Comparison of ENCODE assay signal across 1 cellular context in genomic region chr16:8935989-8936388, GRCh38.
TF ChIP-seq lines count a peak whose summit lies in the region.

No MANE protein-coding gene starts in this region.

TF ChIP-seq in HepG2, 621 proteins besides CTCF, POLR2A, EP300 and RAD21 (continues in another document):
- TF ChIP-seq RXRA (CRISPR knock-in tag; IDR thresholded peaks at IDR 0.05) = 0 out of 2 replicates have a peak, but pooled peaks have one; percentile 21
- no peak for TF ChIP-seq WIZ (CRISPR knock-in tag; IDR thresholded peaks at IDR 0.05)
- TF ChIP-seq ZNF12 (CRISPR knock-in tag; IDR thresholded peaks at IDR 0.05) = no peak
- no peak for TF ChIP-seq HMG20A (CRISPR knock-in tag; IDR thresholded peaks at IDR 0.05; ENCODE audit: borderline replicate concordance)
- no peak for TF ChIP-seq CREB1 (IDR thresholded peaks at IDR 0.05)
- TF ChIP-seq CREB1 (CRISPR knock-in tag; IDR thresholded peaks at IDR 0.05) = no peak
- TF ChIP-seq ZMYM3 (CRISPR knock-in tag; IDR thresholded peaks at IDR 0.05) = peak; percentile 36; the same call in 1 of the 2 replicates
- TF ChIP-seq PBX3 (CRISPR knock-in tag; IDR thresholded peaks at IDR 0.05; ENCODE audit: borderline replicate concordance) = no peak
- no peak for TF ChIP-seq ZBTB25 (CRISPR knock-in tag; IDR thresholded peaks at IDR 0.05)
- no peak for TF ChIP-seq SOX13 (IDR thresholded peaks at IDR 0.05)
- peak in 1 of 2 experiments; percentile 35; a peak in 1 of 4 replicates for TF ChIP-seq SOX13 (CRISPR knock-in tag; conservative IDR thresholded peaks at IDR 0.05 in 1 of 2, IDR thresholded peaks at IDR 0.05 in 1 of 2)
- TF ChIP-seq, protein P1, sequence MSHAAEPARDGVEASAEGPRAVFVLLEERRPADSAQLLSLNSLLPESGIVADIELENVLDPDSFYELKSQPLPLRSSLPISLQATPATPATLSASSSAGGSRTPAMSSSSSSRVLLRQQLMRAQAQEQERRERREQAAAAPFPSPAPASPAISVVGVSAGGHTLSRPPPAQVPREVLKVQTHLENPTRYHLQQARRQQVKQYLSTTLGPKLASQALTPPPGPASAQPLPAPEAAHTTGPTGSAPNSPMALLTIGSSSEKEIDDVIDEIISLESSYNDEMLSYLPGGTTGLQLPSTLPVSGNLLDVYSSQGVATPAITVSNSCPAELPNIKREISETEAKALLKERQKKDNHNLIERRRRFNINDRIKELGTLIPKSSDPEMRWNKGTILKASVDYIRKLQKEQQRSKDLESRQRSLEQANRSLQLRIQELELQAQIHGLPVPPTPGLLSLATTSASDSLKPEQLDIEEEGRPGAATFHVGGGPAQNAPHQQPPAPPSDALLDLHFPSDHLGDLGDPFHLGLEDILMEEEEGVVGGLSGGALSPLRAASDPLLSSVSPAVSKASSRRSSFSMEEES (CRISPR knock-in tag; IDR thresholded peaks at IDR 0.05) = 0 out of 2 replicates have a peak, but pooled peaks have one; percentile 9
- no peak for TF ChIP-seq FIP1L1 (IDR thresholded peaks at IDR 0.05; ENCODE audit: borderline replicate concordance, insufficient read depth, low read depth, low read length)
- no peak for TF ChIP-seq MEF2D (CRISPR knock-in tag; IDR thresholded peaks at IDR 0.05)
- no peak for TF ChIP-seq EHMT2 (IDR thresholded peaks at IDR 0.05; ENCODE audit: borderline replicate concordance, low read depth, low read length)
- 0 out of 2 replicates have a peak, but pooled peaks have one; percentile 33 for TF ChIP-seq SNAPC2 (CRISPR knock-in tag; IDR thresholded peaks at IDR 0.05)
- no peak for TF ChIP-seq NFE2L2 (IDR thresholded peaks at IDR 0.05; ENCODE audit: low read length)
- TF ChIP-seq EEA1 (CRISPR knock-in tag; IDR thresholded peaks at IDR 0.05; ENCODE audit: borderline replicate concordance) = no peak
- 0 out of 2 replicates have a peak, but pooled peaks have one; percentile 30 for TF ChIP-seq HNF1B (CRISPR knock-in tag; IDR thresholded peaks at IDR 0.05)
- no peak for TF ChIP-seq ZEB1 (IDR thresholded peaks at IDR 0.05; ENCODE audit: insufficient replicate concordance, low read depth)
- TF ChIP-seq RXRB (CRISPR knock-in tag; IDR thresholded peaks at IDR 0.05; ENCODE audit: borderline replicate concordance) = peak; percentile 24; the same call in 1 of the 2 replicates
- peak; percentile 82 for TF ChIP-seq ZBTB33 (CRISPR knock-in tag; IDR thresholded peaks at IDR 0.05)
- TF ChIP-seq CHD2 (IDR thresholded peaks at IDR 0.05; ENCODE audit: low read depth, low read length) = no peak
- no peak for TF ChIP-seq RELA (CRISPR knock-in tag; IDR thresholded peaks at IDR 0.05)
- TF ChIP-seq GPN1 (CRISPR knock-in tag; IDR thresholded peaks at IDR 0.05; ENCODE audit: borderline replicate concordance) = no peak
- no peak for TF ChIP-seq GZF1 (CRISPR knock-in tag; IDR thresholded peaks at IDR 0.05)
- TF ChIP-seq ZNF891 (CRISPR knock-in tag; IDR thresholded peaks at IDR 0.05) = peak; percentile 81
- TF ChIP-seq ARID3A (IDR thresholded peaks at IDR 0.05; ENCODE audit: low read depth, low read length) = peak; percentile 8; the same call in 1 of the 2 replicates
- TF ChIP-seq, protein P2, sequence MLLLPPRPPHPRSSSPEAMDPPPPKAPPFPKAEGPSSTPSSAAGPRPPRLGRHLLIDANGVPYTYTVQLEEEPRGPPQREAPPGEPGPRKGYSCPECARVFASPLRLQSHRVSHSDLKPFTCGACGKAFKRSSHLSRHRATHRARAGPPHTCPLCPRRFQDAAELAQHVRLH (CRISPR knock-in tag; IDR thresholded peaks at IDR 0.05; ENCODE audit: borderline replicate concordance, low read depth) = peak; percentile 77; the same call in 1 of the 2 replicates
- TF ChIP-seq PRDM15 (CRISPR knock-in tag; IDR thresholded peaks at IDR 0.05) = no peak
- TF ChIP-seq ZBTB10 (CRISPR knock-in tag; IDR thresholded peaks at IDR 0.05; ENCODE audit: borderline replicate concordance) = no peak
- TF ChIP-seq BRD4 (CRISPR knock-in tag; IDR thresholded peaks at IDR 0.05) = 0 out of 2 replicates have a peak, but pooled peaks have one; percentile 49
- TF ChIP-seq ZNF513 (CRISPR knock-in tag; conservative IDR thresholded peaks at IDR 0.05) = no peak
- TF ChIP-seq PRPF4 (IDR thresholded peaks at IDR 0.05; ENCODE audit: low read depth, low read length, poor library complexity, severe bottlenecking) = peak; percentile 73
- peak; percentile 44 for TF ChIP-seq RBM39 (IDR thresholded peaks at IDR 0.05; ENCODE audit: low read depth, low read length, poor library complexity, severe bottlenecking)
- TF ChIP-seq, protein P3, sequence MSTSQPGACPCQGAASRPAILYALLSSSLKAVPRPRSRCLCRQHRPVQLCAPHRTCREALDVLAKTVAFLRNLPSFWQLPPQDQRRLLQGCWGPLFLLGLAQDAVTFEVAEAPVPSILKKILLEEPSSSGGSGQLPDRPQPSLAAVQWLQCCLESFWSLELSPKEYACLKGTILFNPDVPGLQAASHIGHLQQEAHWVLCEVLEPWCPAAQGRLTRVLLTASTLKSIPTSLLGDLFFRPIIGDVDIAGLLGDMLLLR (CRISPR knock-in tag; IDR thresholded peaks at IDR 0.05) = no peak
- TF ChIP-seq, protein P4, sequence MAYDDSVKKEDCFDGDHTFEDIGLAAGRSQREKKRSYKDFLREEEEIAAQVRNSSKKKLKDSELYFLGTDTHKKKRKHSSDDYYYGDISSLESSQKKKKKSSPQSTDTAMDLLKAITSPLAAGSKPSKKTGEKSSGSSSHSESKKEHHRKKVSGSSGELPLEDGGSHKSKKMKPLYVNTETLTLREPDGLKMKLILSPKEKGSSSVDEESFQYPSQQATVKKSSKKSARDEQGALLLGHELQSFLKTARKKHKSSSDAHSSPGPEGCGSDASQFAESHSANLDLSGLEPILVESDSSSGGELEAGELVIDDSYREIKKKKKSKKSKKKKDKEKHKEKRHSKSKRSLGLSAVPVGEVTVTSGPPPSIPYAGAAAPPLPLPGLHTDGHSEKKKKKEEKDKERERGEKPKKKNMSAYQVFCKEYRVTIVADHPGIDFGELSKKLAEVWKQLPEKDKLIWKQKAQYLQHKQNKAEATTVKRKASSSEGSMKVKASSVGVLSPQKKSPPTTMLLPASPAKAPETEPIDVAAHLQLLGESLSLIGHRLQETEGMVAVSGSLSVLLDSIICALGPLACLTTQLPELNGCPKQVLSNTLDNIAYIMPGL (CRISPR knock-in tag; IDR thresholded peaks at IDR 0.05; ENCODE audit: borderline replicate concordance in 1 of 2, low read depth in 1 of 2) = peak in 1 of 2 experiments; percentile 26; a peak in 1 of 4 replicates
- TF ChIP-seq SPEN (CRISPR knock-in tag; IDR thresholded peaks at IDR 0.05; ENCODE audit: low read depth) = peak; percentile 33; the same call in 1 of the 2 replicates
